12 cellular contexts compared by ENCODE assay signal in genomic region chr15:67022587-67022986, GRCh38. TPM values are rescaled to one million over a fixed set of nuclear protein-coding genes. Genes with fewer than 3 reads are reported as not detected.
DNase-seq lines count a peak whose midpoint lies in the region; ATAC-seq and TF ChIP-seq lines count a peak whose summit lies in the region.
"Had no signal": no experiment of that assay in that cellular context is flagged by ENCODE, and none has a peak within 500 bp of the region (broad histone marks: within the 10 kb centered on the region; RNA-seq: fewer than 3 reads in every experiment).

No MANE protein-coding gene starts in this region.

- H3K36me3 ChIP-seq in right atrium auricular region = no peaks in the 10 kb centered on the region
- no peaks in the 10 kb centered on the region for H3K36me3 ChIP-seq in sigmoid colon

- DNase-seq in right atrium auricular region (ENCODE audit: low spot score) = peak; percentile 16
- DNase-seq in Right ventricle myocardium inferior (ENCODE audit: missing footprints) = no peak
- no peak for DNase-seq in HFFc6
- DNase-seq in sigmoid colon = peak; percentile 8
- DNase-seq in activated T-cell treated with anti-CD3 and anti-CD28 coated beads, Interleukin-2, amount 50 U/mL, for 48 hours = no peak
- DNase-seq: CD4-positive, alpha-beta memory T cell; GF-D8 had no signal

- intact Hi-C loops in Right ventricle myocardium inferior (cut with DNase I) = no loop called here
- intact Hi-C loops in sigmoid colon (cut with DNase I) = loop anchor here (10.0 kb wide), 1 partner anchor 232 kb away; the partner anchor contains the start of genes AAGAB and IQCH

- no peak for ATAC-seq in Right ventricle myocardium inferior
- no peak for ATAC-seq in activated T-helper 17 cell treated with anti-CD3 and anti-CD28 coated beads, Interleukin-2, amount 50 U/mL, for 72 hours (replicated peaks)
- no peak for ATAC-seq in HG02588 (IDR thresholded peaks at IDR 0.05; ENCODE audit: unreplicated experiment)
- ATAC-seq: HCT116 had no signal

- no peak for TF ChIP-seq POLR2A in sigmoid colon (IDR thresholded peaks at IDR 0.05)

- no peaks in the 10 kb centered on the region for H3K9me3 Mint-ChIP-seq in HFFc6
- H3K9me3 Mint-ChIP-seq in activated T-helper 17 cell treated with anti-CD3 and anti-CD28 coated beads, Interleukin-2, amount 50 U/mL, for 72 hours = no peaks in the 10 kb centered on the region
- H3K9me3 Mint-ChIP-seq: CD4-positive, alpha-beta memory T cell had no signal

- H3K27ac Mint-ChIP-seq in HFFc6 = 0 out of 2 replicates have a peak overlapping the region, but pooled peaks have one; percentile 42
- H3K27ac Mint-ChIP-seq in activated T-helper 17 cell treated with anti-CD3 and anti-CD28 coated beads, Interleukin-2, amount 50 U/mL, for 72 hours = peak overlapping the region; percentile 52
- H3K27ac Mint-ChIP-seq: B cell; CD4-positive, alpha-beta memory T cell had no signal

- TF ChIP-seq CTCF in right atrium auricular region (IDR thresholded peaks at IDR 0.05) = no peak
- TF ChIP-seq CTCF in HFFc6 (IDR thresholded peaks at IDR 0.05) = no peak
- TF ChIP-seq CTCF in sigmoid colon (IDR thresholded peaks at IDR 0.05) = no peak

- H3K4me1 Mint-ChIP-seq in HFFc6 (ENCODE audit: low read depth) = peaks cover 59% of the 10 kb centered on the region
- peaks cover 30% of the 10 kb centered on the region for H3K4me1 Mint-ChIP-seq in activated T-helper 17 cell treated with anti-CD3 and anti-CD28 coated beads, Interleukin-2, amount 50 U/mL, for 72 hours

- H3K4me1 ChIP-seq in right atrium auricular region = peaks cover 0 to 37% of the 10 kb centered on the region in 2 donors
- H3K4me1 ChIP-seq in sigmoid colon = peaks cover 3 to 37% (median 33%) of the 10 kb centered on the region in 4 donors

- H3K27ac ChIP-seq in right atrium auricular region (no peak overlapping the region), sigmoid colon (no peak overlapping the region)
- H3K27ac ChIP-seq: C4-2B had no signal

- H3K27me3 ChIP-seq in right atrium auricular region (no peaks in the 10 kb centered on the region), sigmoid colon (no peaks in the 10 kb centered on the region)

- no peaks in the 10 kb centered on the region for H3K9me3 ChIP-seq in right atrium auricular region
- no peaks in the 10 kb centered on the region for H3K9me3 ChIP-seq in sigmoid colon

- no peak overlapping the region for H3K4me3 Mint-ChIP-seq in HFFc6
- H3K4me3 Mint-ChIP-seq in activated T-helper 17 cell treated with anti-CD3 and anti-CD28 coated beads, Interleukin-2, amount 50 U/mL, for 72 hours = no peak overlapping the region
- H3K4me3 Mint-ChIP-seq: B cell; CD4-positive, alpha-beta memory T cell had no signal

- peaks cover 8% of the 10 kb centered on the region for H3K27me3 Mint-ChIP-seq in HFFc6 (ENCODE audit: insufficient read depth)
- peaks cover 5% of the 10 kb centered on the region for H3K27me3 Mint-ChIP-seq in activated T-helper 17 cell treated with anti-CD3 and anti-CD28 coated beads, Interleukin-2, amount 50 U/mL, for 72 hours
- H3K27me3 Mint-ChIP-seq: CD4-positive, alpha-beta memory T cell had no signal

- H3K4me3 ChIP-seq in right atrium auricular region (no peak overlapping the region), sigmoid colon (no peak overlapping the region)

- no peak for TF ChIP-seq EP300 in sigmoid colon (IDR thresholded peaks at IDR 0.05)

- H3K36me3 Mint-ChIP-seq in HFFc6 (ENCODE audit: low read depth) = no peaks in the 10 kb centered on the region
- H3K36me3 Mint-ChIP-seq in activated T-helper 17 cell treated with anti-CD3 and anti-CD28 coated beads, Interleukin-2, amount 50 U/mL, for 72 hours (ENCODE audit: low read depth) = no peaks in the 10 kb centered on the region
- H3K36me3 Mint-ChIP-seq: CD4-positive, alpha-beta memory T cell had no signal

RNA-seq across cellular contexts. Expression of gene SMAD3, which starts 42.8 kb away (rescaled TPM):
- total RNA-seq in right atrium auricular region = 10 to 100 TPM; 20.8 to 37.8 TPM
- total RNA-seq in Right ventricle myocardium inferior = 18.0 TPM
- total RNA-seq in HFFc6 (2021; fragmentation: NEBNext Ultra II Directional; extraction: Animal tissue kit (Norgen Biotek cat#: 25700)) = 100 to 1,000 TPM in 4 of 6 experiments, 10 to 100 TPM in 2; 54.3 to 132 (median 118) TPM
- total RNA-seq in activated T-helper 17 cell treated with anti-CD3 and anti-CD28 coated beads, Interleukin-2, amount 50 U/mL, for 72 hours = 10 to 100 TPM; 57.0 to 94.9 TPM
- 10 to 100 TPM; 17.8 to 28.2 (median 18.4) TPM for total RNA-seq in sigmoid colon
- polyA plus RNA-seq in sigmoid colon = 10 to 100 TPM; 12.5 to 23.2 (median 13.8) TPM

Comparison
In these comparisons a context has a peak if more than half of its experiments do, and no peak if none do; other contexts are left out.
1. DNase-seq: peak in right atrium auricular region (single experiment) and sigmoid colon (single experiment); none in Right ventricle myocardium inferior (single experiment), HFFc6 (single experiment) and activated T-cell treated with anti-CD3 and anti-CD28 coated beads, Interleukin-2, amount 50 U/mL, for 48 hours (0 of 2).